8 cellular contexts compared by ENCODE assay signal in genomic region chr11:62652156-62653006, GRCh38. TPM values are rescaled to one million over a fixed set of nuclear protein-coding genes. Genes with fewer than 3 reads are reported as not detected.
DNase-seq lines count a peak whose midpoint lies in the region; ATAC-seq and TF ChIP-seq lines count a peak whose summit lies in the region.

No MANE protein-coding gene starts in this region.

- in situ Hi-C loops in GM23248 (cut with MboI): no loop called here

- H3K4me3 ChIP-seq in ACC112 (ENCODE audit: low read depth, low read length): peak overlapping the region; percentile 96
- peak overlapping the region; percentile 92 for H3K4me3 ChIP-seq in GM23248
- peak overlapping the region; percentile 88 for H3K4me3 ChIP-seq in iPS-11a (ENCODE audit: low read depth, low read length)
- peak overlapping the region; percentile 85 to 88 (median 86) for H3K4me3 ChIP-seq in subcutaneous abdominal adipose tissue (ENCODE audit: low read depth in 1 of 5, low read length in 5 of 5)

- H3K9me2 ChIP-seq in GM23248 (ENCODE audit: insufficient read depth): no peaks in the 10 kb centered on the region

- no peaks in the 10 kb centered on the region for H3K9me3 Mint-ChIP-seq in activated B cell treated with CpG ODN at 0.5 μM for 24 hours

- H3K36me3 Mint-ChIP-seq in activated B cell treated with CpG ODN at 0.5 μM for 24 hours (ENCODE audit: low read depth): peaks cover 25% of the 10 kb centered on the region

- DNase-seq in GM23248 (peak; percentile 52), activated B cell treated with CpG ODN at 0.5 μM for 24 hours (no peak), NOMO-1 (lab: John Stamatoyannopoulos, UW; ENCODE audit: unreplicated experiment in 2 of 2) (no peak), NCI-H446 (lab: John Stamatoyannopoulos, UW) (no peak), NCI-H748 (lab: John Stamatoyannopoulos, UW; ENCODE audit: unreplicated experiment) (no peak)

- CTCF ChIA-PET in activated B cell treated with CpG ODN at 0.5 μM for 24 hours (lab: Charles Lee): interaction anchor here (0.6 to 1.4 kb wide), 3 partner anchors 12 to 116 kb away, joined by 3 to 7 read pairs (median 4); partner anchors contain the start of genes C11orf98, CSKMT and TUT1

- H3K27ac ChIP-seq in ACC112 (ENCODE audit: low read depth, low read length) (peak overlapping the region; percentile 68), GM23248 (peak overlapping the region; percentile 86), subcutaneous abdominal adipose tissue (ENCODE audit: low read depth, low read length) (peak overlapping the region; percentile 93)

- TF ChIP-seq CTCF in activated B cell treated with CpG ODN at 0.5 μM for 24 hours (IDR thresholded peaks at IDR 0.05): no peak

- no peaks in the 10 kb centered on the region for H3K27me3 Mint-ChIP-seq in activated B cell treated with CpG ODN at 0.5 μM for 24 hours

- H3K4me1 ChIP-seq in ACC112 (ENCODE audit: control insufficient read depth, insufficient read depth, low read length, unreplicated experiment) (no peaks in the 10 kb centered on the region), GM23248 (ENCODE audit: insufficient read depth) (peaks cover 12% of the 10 kb centered on the region), subcutaneous abdominal adipose tissue (ENCODE audit: control insufficient read depth in 5 of 5, insufficient read depth in 5 of 5, low read length in 5 of 5) (peaks cover 4 to 18% (median 16%) of the 10 kb centered on the region in 5 donors)

- H3K27me3 ChIP-seq in ACC112 (ENCODE audit: insufficient read depth, low read length) (no peaks in the 10 kb centered on the region), GM23248 (replicated peaks; ENCODE audit: insufficient read depth) (no peaks in the 10 kb centered on the region), subcutaneous abdominal adipose tissue (ENCODE audit: control insufficient read depth in 5 of 5, insufficient read depth in 4 of 5, low read length in 5 of 5) (no peaks in the 10 kb centered on the region)

- intact Hi-C loops in activated B cell treated with CpG ODN at 0.5 μM for 24 hours (cut with micrococcal nuclease): loop anchor here (1.0 to 2.0 kb wide), 7 partner anchors 13 to 74 kb away; partner anchors contain the start of genes C11orf98, CSKMT, EML3 and HNRNPUL2

- peaks cover 3% of the 10 kb centered on the region; the same call in 1 of the 2 replicates for H3F3A ChIP-seq in GM23248 (ENCODE audit: insufficient read depth)

- no peaks in the 10 kb centered on the region for H3K9me3 ChIP-seq in GM23248 (ENCODE audit: low read depth)
- H3K9me3 ChIP-seq in subcutaneous abdominal adipose tissue (ENCODE audit: control insufficient read depth in 5 of 5, low read length in 5 of 5): no peaks in the 10 kb centered on the region

- peaks cover 28% of the 10 kb centered on the region for H3K4me1 Mint-ChIP-seq in activated B cell treated with CpG ODN at 0.5 μM for 24 hours

- H3K4me2 ChIP-seq in GM23248 (ENCODE audit: unreplicated experiment): peak overlapping the region; percentile 96

- peak overlapping the region; percentile 90 for H3K4me3 Mint-ChIP-seq in activated B cell treated with CpG ODN at 0.5 μM for 24 hours

- ATAC-seq in activated B cell treated with CpG ODN at 0.5 μM for 24 hours (ENCODE audit: low read depth): no peak

- H3K79me2 ChIP-seq in ACC112 (ENCODE audit: control insufficient read depth, insufficient read depth, low read length, unreplicated experiment) (peaks cover 23% of the 10 kb centered on the region), GM23248 (ENCODE audit: insufficient read depth) (peaks cover 43% of the 10 kb centered on the region)

- POLR2A ChIA-PET in activated B cell treated with CpG ODN at 0.5 μM for 24 hours (lab: Charles Lee): interaction anchor here (0.6 to 8.6 kb wide), 36 partner anchors 8 to 229 kb away, joined by 3 to 400 read pairs (median 7); partner anchors contain the start of genes B3GAT3, BSCL2, C11orf98 and CSKMT

- WGBS in GM23248 (ENCODE audit: low coverage in 1 of 2, low lambda C conversion rate in 2 of 2, missing lambda C conversion rate in 2 of 2), 2 experiments: 29 to 30% methylated on average over 16 of the region's 16 CpGs

- H3K9ac ChIP-seq in GM23248 (peak overlapping the region; percentile 91), subcutaneous abdominal adipose tissue (ENCODE audit: low read length in 5 of 5) (peak overlapping the region; percentile 95 to 99 (median 97))

- peak overlapping the region; percentile 90 for H3K27ac Mint-ChIP-seq in activated B cell treated with CpG ODN at 0.5 μM for 24 hours

- no peaks in the 10 kb centered on the region for H3K36me3 ChIP-seq in ACC112 (ENCODE audit: insufficient read depth, low read length)
- H3K36me3 ChIP-seq in GM23248 (ENCODE audit: low read depth): no peaks in the 10 kb centered on the region
- H3K36me3 ChIP-seq in subcutaneous abdominal adipose tissue (ENCODE audit: control insufficient read depth in 5 of 5, insufficient read depth in 5 of 5, low read length in 5 of 5): peaks cover 0 to 26% (median 24%) of the 10 kb centered on the region in 5 donors

- peak overlapping the region; percentile 83 for H2AFZ ChIP-seq in ACC112 (ENCODE audit: low read length, unreplicated experiment)
- H2AFZ ChIP-seq in GM23248: peak overlapping the region; percentile 100

- no peaks in the 10 kb centered on the region for H4K20me1 ChIP-seq in GM23248 (ENCODE audit: insufficient read depth)

RNA-seq across cellular contexts. Expression of gene INTS5, which starts 0.7 kb away (rescaled TPM):
- 26.4 and 30.4 TPM in 2 replicates for total RNA-seq in GM23248 (2014; rRNA removed; shearing (Covaris generic))
- polyA plus RNA-seq in GM23248 (2016; fragmentation: Nextera tagmentation; extraction: Ambion mirVana): 17.1 and 18.9 TPM in 2 replicates
- 24.9 and 27.6 TPM in 2 replicates for total RNA-seq in activated B cell treated with CpG ODN at 0.5 μM for 24 hours

RNA-seq across cellular contexts. Expression of gene GANAB, which starts 6.0 kb away (rescaled TPM):
- 307 and 312 TPM in 2 replicates for total RNA-seq in GM23248 (2014; rRNA removed; shearing (Covaris generic))
- polyA plus RNA-seq in GM23248 (2016; fragmentation: Nextera tagmentation; extraction: Ambion mirVana): 224 and 225 TPM in 2 replicates
- total RNA-seq in activated B cell treated with CpG ODN at 0.5 μM for 24 hours: 187 and 189 TPM in 2 replicates

RNA-seq across cellular contexts. Expression of gene C11orf98, which starts 12.6 kb away (rescaled TPM):
- total RNA-seq in GM23248 (2014; rRNA removed; shearing (Covaris generic)): 16.6 and 24.2 TPM in 2 replicates
- polyA plus RNA-seq in GM23248 (2016; fragmentation: Nextera tagmentation; extraction: Ambion mirVana): 76.8 and 77.9 TPM in 2 replicates
- 107 and 120 TPM in 2 replicates for total RNA-seq in activated B cell treated with CpG ODN at 0.5 μM for 24 hours

RNA-seq across cellular contexts. Expression of gene CSKMT, which starts 12.7 kb away (rescaled TPM):
- total RNA-seq in GM23248 (2014; rRNA removed; shearing (Covaris generic)): 5.4 and 6.1 TPM in 2 replicates
- 2.9 and 3.6 TPM in 2 replicates for polyA plus RNA-seq in GM23248 (2016; fragmentation: Nextera tagmentation; extraction: Ambion mirVana)
- 50.5 and 52.1 TPM in 2 replicates for total RNA-seq in activated B cell treated with CpG ODN at 0.5 μM for 24 hours

RNA-seq across cellular contexts. Expression of gene UQCC3, which starts 19.1 kb away (rescaled TPM):
- 2.3 and 5.9 TPM in 2 replicates for total RNA-seq in GM23248 (2014; rRNA removed; shearing (Covaris generic))
- 14.5 and 15.1 TPM in 2 replicates for polyA plus RNA-seq in GM23248 (2016; fragmentation: Nextera tagmentation; extraction: Ambion mirVana)
- total RNA-seq in activated B cell treated with CpG ODN at 0.5 μM for 24 hours: 8.3 and 9.4 TPM in 2 replicates
